8 cellular contexts compared by ENCODE assay signal in the genomic region with DNA sequence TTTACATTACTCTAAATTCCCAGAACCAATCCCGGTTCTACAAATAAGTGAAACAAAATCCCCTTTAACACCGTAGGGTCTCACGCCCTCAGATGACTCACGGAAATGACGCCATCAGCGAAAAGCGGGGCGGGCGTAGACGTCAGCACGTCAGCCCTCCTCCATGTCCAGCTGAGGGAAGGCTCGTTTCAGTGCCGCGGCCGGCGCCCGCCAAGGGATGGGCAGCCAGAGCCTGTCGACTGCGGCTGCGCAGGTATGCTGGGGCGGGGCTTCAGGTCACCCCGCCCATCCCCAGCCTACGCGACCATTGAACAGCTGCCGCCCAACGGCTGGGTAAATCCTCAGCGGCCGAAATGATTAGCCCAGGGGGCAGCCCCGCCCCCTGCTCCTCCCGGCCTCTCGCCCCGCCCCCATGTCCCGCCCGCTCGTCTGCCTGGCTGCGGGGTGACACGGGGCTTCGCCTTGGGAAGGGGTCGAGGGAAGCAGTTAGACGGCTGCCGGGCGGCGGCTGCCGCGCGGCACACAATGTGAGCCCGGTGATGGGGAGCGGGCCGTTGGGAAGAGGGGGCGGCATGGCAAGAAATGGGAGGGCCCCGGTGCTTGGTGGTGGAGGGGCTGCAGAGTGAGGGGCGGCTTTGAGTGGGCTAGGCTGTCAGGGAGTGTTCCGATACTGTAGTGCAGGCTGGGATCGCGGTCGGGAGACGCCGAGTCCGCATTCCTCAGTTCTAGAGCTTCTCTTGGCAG. TPM values are rescaled to one million over a fixed set of nuclear protein-coding genes. Genes with fewer than 3 reads are reported as not detected.
A peak's percentile ranks its signal among the peaks of the same experiment; 100 is the strongest.
DNase-seq lines count a peak whose midpoint lies in the region; ATAC-seq and TF ChIP-seq lines count a peak whose summit lies in the region.

Gene NBEAL1, plus strand, starts transcription at position 420 of the 744 bp plus-strand sequence. CDS start 1,510 bp downstream, outside the sequence.

- no peak for TF ChIP-seq RAD21 in IMR-90 (IDR thresholded peaks at IDR 0.05; ENCODE audit: low read length)

- H2AFZ ChIP-seq in IMR-90 (replicated peaks; ENCODE audit: low read length, poor library complexity), result peak within 1 kb of the TSS; percentile 91

- H3K27me3 ChIP-seq in IMR-90 (ENCODE audit: control insufficient read depth, insufficient read depth, low read length), result no peaks in the 10 kb centered on the region
- no peaks in the 10 kb centered on the region for H3K27me3 ChIP-seq in mononuclear cell (ENCODE audit: insufficient read depth, low read length)

- in situ Hi-C loops in IMR-90 (cut with MboI; ENCODE audit: low sequenced_read_pairs), result no loop called here

- H3K79me1 ChIP-seq in IMR-90 (ENCODE audit: low read depth in 1 of 2, low read length in 2 of 2), result peaks cover 8 to 24% of the 10 kb centered on the region in 2 experiments

- 0 out of 2 replicates have a peak within 1 kb of the TSS, but pooled peaks have one; percentile 9 for H2BK20ac ChIP-seq in IMR-90 (ENCODE audit: low read depth, low read length)

- TF ChIP-seq POLR2A in IMR-90 (IDR thresholded peaks at IDR 0.05; ENCODE audit: low read depth, low read length), result peak; percentile 90

- peak within 1 kb of the TSS; percentile 56 for H3K18ac ChIP-seq in IMR-90 (ENCODE audit: low read depth, low read length)

- ATAC-seq in GM21528 (IDR thresholded peaks at IDR 0.05; ENCODE audit: low FRiP score, unreplicated experiment), result peak; percentile 98
- peak; percentile 97 for ATAC-seq in IMR-90 (ENCODE audit: low read depth)

- peak within 1 kb of the TSS; percentile 94 for H3K27ac ChIP-seq in IMR-90 (ENCODE audit: insufficient read depth, low read length)

- H4K91ac ChIP-seq in IMR-90 (ENCODE audit: insufficient read depth, low read depth, low read length), result peak within 1 kb of the TSS; percentile 75

- peak within 1 kb of the TSS; percentile 81; the same call in 1 of the 2 replicates for H3K56ac ChIP-seq in IMR-90 (ENCODE audit: extremely low read depth, insufficient read depth, low read length)

- CTCF ChIA-PET in IMR-90 (lab: Yijun Ruan, JAX), result no interaction called here

- peak within 1 kb of the TSS; percentile 93 for H3K14ac ChIP-seq in IMR-90 (replicated peaks; ENCODE audit: low read depth, low read length)

- H4K5ac ChIP-seq in IMR-90 (ENCODE audit: low read depth, low read length), result peak within 1 kb of the TSS; percentile 93

- TF ChIP-seq CTCF in IMR-90 (conservative IDR thresholded peaks at IDR 0.05; ENCODE audit: low read depth, low read length) (no peak), epithelial cell of esophagus (IDR thresholded peaks at IDR 0.05; ENCODE audit: insufficient read depth, low read depth, low read length, missing control alignments) (no peak)

- H4K8ac ChIP-seq in IMR-90 (ENCODE audit: low read depth in 2 of 2, low read length in 2 of 2), result peak within 1 kb of the TSS; percentile 84 to 94

- H3K4me1 ChIP-seq in IMR-90 (ENCODE audit: control insufficient read depth, insufficient read depth, low read length), result peaks cover 2% of the 10 kb centered on the region; the same call in 1 of the 2 replicates
- peaks cover 20% of the 10 kb centered on the region for H3K4me1 ChIP-seq in mononuclear cell (ENCODE audit: insufficient read depth, low read length)

- intact Hi-C loops in IMR-90 (cut with micrococcal nuclease), result loop anchor here (5.0 kb wide), 1 partner anchor 97 kb away; no protein-coding TSS in a partner anchor

- DNase-seq in DMS 273 (lab: John Stamatoyannopoulos, UW; ENCODE audit: unreplicated experiment) (peak; percentile 98), IMR-90 (peak; percentile 100), OCI-M1 (lab: John Stamatoyannopoulos, UW) (peak; percentile 99), activated T-cell treated with anti-CD3 and anti-CD28 coated beads for 4 hours (peak; percentile 92), epithelial cell of esophagus (ENCODE audit: low read depth) (peak; percentile 98)
- peak; percentile 90 to 91 for DNase-seq in stimulated activated CD8-positive, alpha-beta memory T cell treated with anti-CD3 and anti-CD28 coated beads, Interleukin-4, amount 100 ng/mL, for 1 hour (ENCODE audit: low read depth in 2 of 2, low spot score in 1 of 2)

- BruUV-seq in IMR-90 (replicated peaks; lab: Mats Ljungman, UMichigan), result no TSS peak

- 0% methylated on average over 5 of the region's 59 CpGs; no CpG with 5 or more reads in 1 of the 2 experiments for WGBS in IMR-90 (ENCODE audit: extremely low coverage in 2 of 2, insufficient read length in 1 of 2), 2 experiments

- H3K9ac ChIP-seq in IMR-90 (ENCODE audit: low read depth, low read length), result peak within 1 kb of the TSS; percentile 98

- H3K36me3 ChIP-seq in IMR-90 (ENCODE audit: control insufficient read depth, insufficient read depth, low read length), result no peaks in the 10 kb centered on the region

- peak within 1 kb of the TSS; percentile 60 for H2BK120ac ChIP-seq in IMR-90 (ENCODE audit: low read depth, low read length)

- H3K23ac ChIP-seq in IMR-90 (ENCODE audit: low read depth, low read length), result peak within 1 kb of the TSS; percentile 97

- H2AK5ac ChIP-seq in IMR-90 (ENCODE audit: low read depth, low read length), result peak within 1 kb of the TSS; percentile 79

- H3K9me3 ChIP-seq in IMR-90 (ENCODE audit: control insufficient read depth, insufficient read depth, low read length) (no peaks in the 10 kb centered on the region), mononuclear cell (ENCODE audit: low read depth, low read length) (no peaks in the 10 kb centered on the region)

- H3K9me1 ChIP-seq in IMR-90 (ENCODE audit: insufficient read depth, low read length), result no peaks in the 10 kb centered on the region

- peak within 1 kb of the TSS; percentile 95 for H3K4me3 ChIP-seq in IMR-90 (ENCODE audit: insufficient read depth, low read depth, low read length)
- H3K4me3 ChIP-seq in epithelial cell of esophagus (ENCODE audit: low read length), result peak within 1 kb of the TSS; percentile 92
- peak within 1 kb of the TSS; percentile 78 for H3K4me3 ChIP-seq in mononuclear cell (ENCODE audit: low read length)

- POLR2A ChIA-PET in IMR-90 (lab: Charles Lee; ENCODE audit: unreplicated experiment), result interaction anchor here (1.1 kb wide), 1 partner anchor 10 kb away, joined by 7 read pairs; no protein-coding TSS in a partner anchor

- H2BK15ac ChIP-seq in IMR-90 (ENCODE audit: low read depth, low read length), result peak within 1 kb of the TSS; percentile 55; the same call in 1 of the 3 replicates

- dilution Hi-C loops in IMR-90 (cut with HindIII; ENCODE audit: low sequenced_read_pairs, unreplicated experiment), result no loop called here

- H2AK9ac ChIP-seq in IMR-90 (replicated peaks; ENCODE audit: low read depth, low read length, poor library complexity), result peak within 1 kb of the TSS; percentile 91

- peak within 1 kb of the TSS; percentile 92 for H3K4me2 ChIP-seq in IMR-90 (ENCODE audit: low read depth, low read length)

- peak within 1 kb of the TSS; percentile 95 for H2BK5ac ChIP-seq in IMR-90 (ENCODE audit: low read depth, low read length, poor library complexity, severe bottlenecking)

- peaks cover 8% of the 10 kb centered on the region; the same call in 1 of the 2 replicates for H4K20me1 ChIP-seq in IMR-90 (ENCODE audit: insufficient read depth, low read length)

- H3K4ac ChIP-seq in IMR-90 (ENCODE audit: low read depth, low read length), result peak within 1 kb of the TSS; percentile 88

TF ChIP-seq in IMR-90, 13 proteins besides CTCF, POLR2A, EP300 and RAD21:
- TF ChIP-seq USF2 (IDR thresholded peaks at IDR 0.05; ENCODE audit: low read depth, low read length), result no peak
- peak; percentile 69; the same call in 1 of the 2 replicates for TF ChIP-seq MAFK (IDR thresholded peaks at IDR 0.05; ENCODE audit: low read depth, low read length)
- TF ChIP-seq BHLHE40 (IDR thresholded peaks at IDR 0.05; ENCODE audit: low read depth, low read length), result peak; percentile 47; the same call in 1 of the 2 replicates
- TF ChIP-seq RCOR1 (IDR thresholded peaks at IDR 0.05; ENCODE audit: insufficient replicate concordance, low read length), result no peak
- TF ChIP-seq RFX5 (IDR thresholded peaks at IDR 0.05; ENCODE audit: low read depth, low read length), result no peak
- TF ChIP-seq FOS (IDR thresholded peaks at IDR 0.05; ENCODE audit: low read depth, low read length), result peak; percentile 93
- TF ChIP-seq ELK1 (IDR thresholded peaks at IDR 0.05; ENCODE audit: borderline replicate concordance, low read depth, low read length), result no peak
- TF ChIP-seq SMC3 (IDR thresholded peaks at IDR 0.05; ENCODE audit: low read depth, low read length), result no peak
- no peak; the same call in 1 of the 2 replicates for TF ChIP-seq NFE2L2 (IDR thresholded peaks at IDR 0.05; ENCODE audit: low read depth, low read length)
- TF ChIP-seq MXI1 (IDR thresholded peaks at IDR 0.05; ENCODE audit: borderline replicate concordance, low read depth, low read length), result 0 out of 2 replicates have a peak, but pooled peaks have one; percentile 9
- TF ChIP-seq CHD1 (IDR thresholded peaks at IDR 0.05; ENCODE audit: low read depth, low read length), result no peak
- TF ChIP-seq MAZ (IDR thresholded peaks at IDR 0.05; ENCODE audit: borderline replicate concordance, low read depth, low read length), result peak; percentile 54; the same call in 1 of the 2 replicates
- TF ChIP-seq CEBPB (IDR thresholded peaks at IDR 0.05; ENCODE audit: low read depth, low read length), result peak; percentile 33; the same call in 1 of the 2 replicates

RNA-seq across cellular contexts. Expression of gene NBEAL1, which starts in this region (rescaled TPM):
- total RNA-seq in IMR-90 (2012; rRNA removed) (38.0 and 52.2 TPM in 2 replicates), mononuclear cell (8.4 TPM)
- 4.1 and 6.4 TPM in 2 replicates for polyA plus RNA-seq in IMR-90 (2012; rRNA removed)
- 2.6 and 2.8 TPM in 2 replicates for polyA plus RNA-seq in IMR-90 (2012; cell fraction: cytosol; rRNA removed)
- 1.2 and 8.2 TPM in 2 replicates for polyA plus RNA-seq in IMR-90 (2012; cell fraction: nucleus; rRNA removed; ENCODE audit: low replicate concordance)

Comparison
In these comparisons a context has a peak if more than half of its experiments do, and no peak if none do; other contexts are left out.
1. Peak in every context shown above with its lines: DNase-seq, ATAC-seq, H3K4me3 ChIP-seq and H3K27ac ChIP-seq.